ENCODE assay signal across 8 cellular contexts in the genomic region with DNA sequence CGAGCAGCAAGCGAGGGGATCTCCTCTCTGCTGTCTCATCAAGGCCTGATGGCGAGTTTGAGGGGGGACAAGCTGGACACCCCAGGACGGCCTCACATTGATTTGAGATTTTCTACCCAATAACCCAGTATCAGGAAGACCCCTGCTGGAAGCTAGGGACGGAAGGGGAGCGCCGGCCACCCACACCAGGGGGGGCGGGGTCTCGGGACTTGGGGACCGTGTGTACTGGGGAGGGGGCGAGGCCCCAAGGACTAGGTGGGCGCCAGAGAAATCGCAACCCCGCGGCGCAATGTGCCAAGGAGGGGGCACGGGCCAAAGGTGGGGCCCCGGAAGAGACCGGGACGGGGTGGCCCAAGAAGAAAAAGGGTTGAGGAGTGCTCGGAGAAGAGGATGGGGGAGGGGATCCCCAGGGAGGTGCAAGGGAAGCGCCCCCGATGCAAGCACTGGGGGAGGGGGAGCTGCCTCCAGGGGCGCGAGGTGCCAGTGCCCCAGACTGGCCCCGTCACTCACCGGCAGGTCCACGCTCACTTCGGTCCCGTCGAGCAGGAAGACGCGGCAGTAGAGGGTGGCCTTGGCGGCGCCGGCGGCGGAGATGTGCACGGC. TPM values are rescaled to one million over a fixed set of nuclear protein-coding genes. Genes with fewer than 3 reads are reported as not detected.
A peak's percentile ranks its signal among the peaks of the same experiment; 100 is the strongest.
DNase-seq lines count a peak whose midpoint lies in the region; ATAC-seq, FAIRE-seq and TF ChIP-seq lines count a peak whose summit lies in the region.

No MANE protein-coding gene starts in this region.

- peak; percentile 68 for FAIRE-seq in HTR-8/SVneo (lab: Jason Lieb, UNC)

- H3K36me3 Mint-ChIP-seq in activated CD4-positive, alpha-beta T cell treated with anti-CD3 and anti-CD28 coated beads, Interleukin-2, amount 10 ng/mL, durations not matched to agents 7 days and 5 days (ENCODE audit: low read depth) = no peaks in the 10 kb centered on the region
- no peaks in the 10 kb centered on the region for H3K36me3 Mint-ChIP-seq in brain
- H3K36me3 Mint-ChIP-seq in memory B cell = no peaks in the 10 kb centered on the region

- no peak for ATAC-seq in memory B cell (ENCODE audit: low read depth)

- H3K27ac Mint-ChIP-seq in activated CD4-positive, alpha-beta T cell treated with anti-CD3 and anti-CD28 coated beads, Interleukin-2, amount 10 ng/mL, durations not matched to agents 7 days and 5 days = no peak overlapping the region
- H3K27ac Mint-ChIP-seq in brain = peak overlapping the region in 2 of 5 experiments; percentile 27 to 80
- no peak overlapping the region for H3K27ac Mint-ChIP-seq in memory B cell

- H3K27me3 Mint-ChIP-seq in activated CD4-positive, alpha-beta T cell treated with anti-CD3 and anti-CD28 coated beads, Interleukin-2, amount 10 ng/mL, durations not matched to agents 7 days and 5 days = peaks cover 67% of the 10 kb centered on the region
- H3K27me3 Mint-ChIP-seq in brain (peaks cover 71% of the 10 kb centered on the region), memory B cell (peaks cover 49% of the 10 kb centered on the region)

- POLR2A ChIA-PET in activated CD4-positive, alpha-beta T cell treated with anti-CD3 and anti-CD28 coated beads, Interleukin-2, amount 10 ng/mL, durations not matched to agents 7 days and 5 days (lab: Charles Lee) = no interaction called here

- peak overlapping the region; percentile 62 for H3K4me3 Mint-ChIP-seq in activated CD4-positive, alpha-beta T cell treated with anti-CD3 and anti-CD28 coated beads, Interleukin-2, amount 10 ng/mL, durations not matched to agents 7 days and 5 days
- H3K4me3 Mint-ChIP-seq in brain = peak overlapping the region; percentile 75 to 90 (median 87)
- H3K4me3 Mint-ChIP-seq in memory B cell = peak overlapping the region; percentile 84

- no peaks in the 10 kb centered on the region for H3K9me3 Mint-ChIP-seq in activated CD4-positive, alpha-beta T cell treated with anti-CD3 and anti-CD28 coated beads, Interleukin-2, amount 10 ng/mL, durations not matched to agents 7 days and 5 days
- H3K9me3 Mint-ChIP-seq in brain (peaks cover 0 to 6% (median 0%) of the 10 kb centered on the region in 5 experiments), memory B cell (no peaks in the 10 kb centered on the region)

- CTCF ChIA-PET in activated CD4-positive, alpha-beta T cell treated with anti-CD3 and anti-CD28 coated beads, Interleukin-2, amount 10 ng/mL, durations not matched to agents 7 days and 5 days (lab: Charles Lee) = interaction anchor here (1.4 kb wide), 1 partner anchor 519 kb away, joined by 3 read pairs; no protein-coding TSS in a partner anchor

- DNase-seq in activated CD4-positive, alpha-beta T cell treated with anti-CD3 and anti-CD28 coated beads, Interleukin-2, amount 10 ng/mL, durations not matched to agents 7 days and 5 days = peak; percentile 11
- DNase-seq in activated CD4-positive, alpha-beta T cell treated with anti-CD3 and anti-CD28 coated beads, Interleukin-2, amount 50 U/mL, for 4 hours = no peak
- DNase-seq in HTR-8/SVneo (ENCODE audit: insufficient read length, low spot score) (no peak), memory B cell (ENCODE audit: low spot score in 2 of 2) (no peak), CD1c-positive myeloid dendritic cell (ENCODE audit: extremely low spot score) (no peak), T1000 (lab: John Stamatoyannopoulos, UW) (no peak), ureter (ENCODE audit: low spot score) (no peak)

- no peak for TF ChIP-seq CTCF in brain (conservative IDR thresholded peaks at IDR 0.05)

- peaks cover 13% of the 10 kb centered on the region for H3K4me1 Mint-ChIP-seq in activated CD4-positive, alpha-beta T cell treated with anti-CD3 and anti-CD28 coated beads, Interleukin-2, amount 10 ng/mL, durations not matched to agents 7 days and 5 days
- peaks cover 46% of the 10 kb centered on the region for H3K4me1 Mint-ChIP-seq in brain
- peaks cover 2% of the 10 kb centered on the region for H3K4me1 Mint-ChIP-seq in memory B cell

RNA-seq across cellular contexts. Expression of gene EPB41L4B, which starts 1.1 kb away (rescaled TPM):
- not detected for total RNA-seq in activated CD4-positive, alpha-beta T cell treated with anti-CD3 and anti-CD28 coated beads, Interleukin-2, amount 10 ng/mL, durations not matched to agents 7 days and 5 days
- 13.4 TPM for polyA plus RNA-seq in brain (ENCODE audit: insufficient read depth, low read depth, low replicate concordance)
- total RNA-seq in ureter = 15.9 TPM

Comparison
In these comparisons a context has a peak if more than half of its experiments do, and no peak if none do; other contexts are left out.
1. RNA of gene EPB41L4B, which starts 1.1 kb away (total RNA-seq): 15.9 TPM in ureter (single experiment); not detected in activated CD4-positive, alpha-beta T cell treated with anti-CD3 and anti-CD28 coated beads, Interleukin-2, amount 10 ng/mL, durations not matched to agents 7 days and 5 days; every median in the first group is over 10 times any median in the second.
2. Peak in every context shown above with its lines, with median percentiles within 50 percentile points of each other: H3K4me3 Mint-ChIP-seq.